In the genomic region with DNA sequence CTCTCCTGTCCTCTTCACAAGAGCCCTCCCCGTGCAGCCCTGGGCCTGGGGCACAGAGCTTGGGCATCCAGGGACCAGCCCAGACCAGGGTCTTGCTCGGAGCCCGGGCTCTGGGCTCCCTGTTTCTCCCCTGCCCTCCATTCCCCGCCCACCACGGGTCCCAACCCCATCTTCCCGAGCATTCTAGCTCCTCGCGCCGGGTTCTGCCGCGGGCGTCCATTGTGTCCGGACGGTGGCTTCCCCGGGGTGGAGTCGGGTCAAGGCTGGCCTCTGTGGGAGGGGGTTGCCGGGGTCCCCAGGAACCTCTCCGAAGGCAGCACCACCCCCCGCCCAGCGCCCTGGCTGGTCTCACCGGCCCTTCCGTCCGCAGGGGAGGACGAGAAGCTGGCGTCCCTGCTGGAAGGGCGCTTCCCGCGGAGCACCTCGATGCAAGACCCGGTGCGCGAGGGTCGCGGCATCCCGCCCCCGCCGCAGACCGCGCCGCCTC, we compare ENCODE assay signal across 22 cellular contexts. TPM values are rescaled to one million over a fixed set of nuclear protein-coding genes. Genes with fewer than 3 reads are reported as not detected.
"Had no signal": no experiment of that assay in that cellular context is flagged by ENCODE, and none has a peak within 500 bp of the region (broad histone marks: within the 10 kb centered on the region; RNA-seq: fewer than 3 reads in every experiment).

No MANE protein-coding gene starts in this region.

- H3K27me3 ChIP-seq: ascending aorta, right lobe of liver, upper lobe of right lung had no signal

- H3K4me1 Mint-ChIP-seq: activated naive CD8-positive, alpha-beta T cell treated with anti-CD3 and anti-CD28 coated beads, Interleukin-2, amount 50 U/mL, for 24 hours; naive thymus-derived CD4-positive, alpha-beta T cell had no signal

- H3K4me3 ChIP-seq: ascending aorta, lower lobe of right lung, prostate gland, right lobe of liver, upper lobe of right lung had no signal

- H3K27ac Mint-ChIP-seq: activated CD8-positive, alpha-beta T cell treated with anti-CD3 and anti-CD28 coated beads, Interleukin-2, amount 10 ng/mL, durations not matched to agents 7 days and 5 days; activated naive CD8-positive, alpha-beta T cell treated with anti-CD3 and anti-CD28 coated beads, Interleukin-2, amount 50 U/mL, for 24 hours; activated T-helper 1 cell treated with anti-CD3 and anti-CD28 coated beads, Interleukin-12 subunit alpha, Interleukin-12 subunit beta, Interleukin-2, Interleukin-4 antibody, amounts not matched to agents 30 ng/mL and 10 ng/mL and 1 ng/mL, durations not matched to agents 14 hours and 24 hours and 36 hours; effector memory CD8-positive, alpha-beta T cell; naive thymus-derived CD4-positive, alpha-beta T cell; stimulated activated naive B cell treated with anti-CD40 and anti-IgM and Interleukin-4, amounts not matched to agents 10 μg/mL and 1 μg/mL and 100 μg/mL, for 72 hours; T-helper 1 cell treated with Interleukin-12 subunit alpha and Interleukin-12 subunit beta and Interleukin-4 antibody, amounts not matched to agents 30 μg/mL and 1 μg/mL, for 36 hours had no signal

- H3K36me3 Mint-ChIP-seq: naive thymus-derived CD4-positive, alpha-beta T cell; stimulated activated naive B cell treated with anti-CD40 and anti-IgM and Interleukin-4, amounts not matched to agents 10 μg/mL and 1 μg/mL and 100 μg/mL, for 72 hours had no signal

- H3K27ac ChIP-seq: ascending aorta, lower lobe of right lung, prostate gland, right lobe of liver, upper lobe of right lung had no signal

- ATAC-seq: activated CD8-positive, alpha-beta T cell treated with anti-CD3 and anti-CD28 coated beads, Interleukin-2, amount 10 ng/mL, durations not matched to agents 7 days and 5 days; activated naive CD8-positive, alpha-beta T cell treated with anti-CD3 and anti-CD28 coated beads, Interleukin-2, amount 50 U/mL, for 24 hours; effector memory CD8-positive, alpha-beta T cell; lower lobe of right lung; naive thymus-derived CD4-positive, alpha-beta T cell; stimulated activated naive B cell treated with anti-CD40 and anti-IgM and Interleukin-4, amounts not matched to agents 10 μg/mL and 1 μg/mL and 100 μg/mL, for 72 hours; upper lobe of right lung had no signal

- DNase-seq: activated CD4-positive, alpha-beta T cell treated with anti-CD3 and anti-CD28 coated beads for 48 hours; activated CD8-positive, alpha-beta T cell treated with anti-CD3 and anti-CD28 coated beads, Interleukin-2, amount 10 ng/mL, durations not matched to agents 7 days and 5 days; activated naive CD4-positive, alpha-beta T cell treated with Interleukin-2 at 50 U/mL for 16 hours; activated naive CD8-positive, alpha-beta T cell treated with anti-CD3 and anti-CD28 coated beads, Interleukin-2, amount 50 U/mL, for 24 hours; cortex of kidney; effector memory CD8-positive, alpha-beta T cell; erythroblast; lower lobe of right lung; naive thymus-derived CD4-positive, alpha-beta T cell; occipital lobe; spleen; stimulated activated CD4-positive, alpha-beta T cell treated with anti-CD3 and anti-CD28 coated beads, Interleukin-1b, Interleukin-23, amount 100 ng/mL, for 48 hours; stimulated activated naive B cell treated with anti-CD40 and anti-IgM and Interleukin-4, amounts not matched to agents 10 μg/mL and 1 μg/mL and 100 μg/mL, for 72 hours; upper lobe of right lung had no signal

- H3K9me3 Mint-ChIP-seq: activated naive CD8-positive, alpha-beta T cell treated with anti-CD3 and anti-CD28 coated beads, Interleukin-2, amount 50 U/mL, for 24 hours; activated T-helper 1 cell treated with anti-CD3 and anti-CD28 coated beads, Interleukin-12 subunit alpha, Interleukin-12 subunit beta, Interleukin-2, Interleukin-4 antibody, amounts not matched to agents 30 ng/mL and 10 ng/mL and 1 ng/mL, durations not matched to agents 14 hours and 24 hours and 36 hours; effector memory CD8-positive, alpha-beta T cell; naive thymus-derived CD4-positive, alpha-beta T cell; stimulated activated naive B cell treated with anti-CD40 and anti-IgM and Interleukin-4, amounts not matched to agents 10 μg/mL and 1 μg/mL and 100 μg/mL, for 72 hours; T-helper 1 cell treated with Interleukin-12 subunit alpha and Interleukin-12 subunit beta and Interleukin-4 antibody, amounts not matched to agents 30 μg/mL and 1 μg/mL, for 36 hours had no signal

- H3K27me3 Mint-ChIP-seq: activated naive CD8-positive, alpha-beta T cell treated with anti-CD3 and anti-CD28 coated beads, Interleukin-2, amount 50 U/mL, for 24 hours; naive thymus-derived CD4-positive, alpha-beta T cell had no signal

- H3K4me3 Mint-ChIP-seq: activated CD8-positive, alpha-beta T cell treated with anti-CD3 and anti-CD28 coated beads, Interleukin-2, amount 10 ng/mL, durations not matched to agents 7 days and 5 days; activated naive CD8-positive, alpha-beta T cell treated with anti-CD3 and anti-CD28 coated beads, Interleukin-2, amount 50 U/mL, for 24 hours; activated T-helper 1 cell treated with anti-CD3 and anti-CD28 coated beads, Interleukin-12 subunit alpha, Interleukin-12 subunit beta, Interleukin-2, Interleukin-4 antibody, amounts not matched to agents 30 ng/mL and 10 ng/mL and 1 ng/mL, durations not matched to agents 14 hours and 24 hours and 36 hours; effector memory CD8-positive, alpha-beta T cell; naive thymus-derived CD4-positive, alpha-beta T cell; stimulated activated naive B cell treated with anti-CD40 and anti-IgM and Interleukin-4, amounts not matched to agents 10 μg/mL and 1 μg/mL and 100 μg/mL, for 72 hours; T-helper 1 cell treated with Interleukin-12 subunit alpha and Interleukin-12 subunit beta and Interleukin-4 antibody, amounts not matched to agents 30 μg/mL and 1 μg/mL, for 36 hours had no signal

- H3K9me3 ChIP-seq: ascending aorta, lower lobe of right lung, prostate gland, right lobe of liver, SK-N-SH, spleen, upper lobe of right lung had no signal

- H3K4me1 ChIP-seq: ascending aorta, prostate gland, right lobe of liver had no signal

- H3K36me3 ChIP-seq: ascending aorta, prostate gland, upper lobe of right lung had no signal

RNA-seq across cellular contexts. Expression of gene ACR, which starts 18.1 kb away (rescaled TPM):
- total RNA-seq: activated CD8-positive, alpha-beta T cell treated with anti-CD3 and anti-CD28 coated beads, Interleukin-2, amount 10 ng/mL, durations not matched to agents 7 days and 5 days; activated T-helper 1 cell treated with anti-CD3 and anti-CD28 coated beads, Interleukin-12 subunit alpha, Interleukin-12 subunit beta, Interleukin-2, Interleukin-4 antibody, amounts not matched to agents 30 ng/mL and 10 ng/mL and 1 ng/mL, durations not matched to agents 14 hours and 24 hours and 36 hours; ascending aorta; mononuclear cell; naive thymus-derived CD4-positive, alpha-beta T cell; occipital lobe; temporal lobe had no signal
